In the genomic region with DNA sequence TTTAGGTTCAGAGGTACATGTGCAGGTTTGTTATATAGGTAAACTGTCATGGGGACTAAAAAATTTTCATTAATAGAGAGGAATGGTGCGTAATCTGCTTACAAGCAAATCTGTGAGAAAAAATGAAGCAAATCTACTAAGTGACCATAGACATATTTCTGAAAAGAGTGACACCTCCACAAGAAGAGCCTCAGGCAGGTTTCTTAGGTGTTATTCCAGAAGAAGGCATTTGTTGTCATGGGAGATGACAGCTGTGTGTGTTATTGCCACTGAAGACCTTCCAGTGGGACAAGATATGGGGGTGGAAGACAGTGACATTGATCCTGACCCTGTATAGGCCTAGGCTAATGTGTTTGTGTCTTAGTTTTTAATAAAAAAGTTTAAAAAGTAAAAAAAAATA, we compare ENCODE assay signal across 28 cellular contexts.
"Had no signal": no experiment of that assay in that cellular context is flagged by ENCODE, and none has a peak within 500 bp of the region (broad histone marks: within the 10 kb centered on the region; RNA-seq: fewer than 3 reads in every experiment).

No MANE protein-coding gene starts in this region.

- H3K9me3 Mint-ChIP-seq: natural killer cell had no signal

- H3K9ac ChIP-seq: neural progenitor cell, parathyroid adenoma had no signal

- H3K27me3 Mint-ChIP-seq: progenitor cell of endocrine pancreas had no signal

- H3K27me3 ChIP-seq: ovary, right lobe of liver, sigmoid colon, stomach, thyroid gland, tibial nerve, upper lobe of right lung, uterus had no signal

- H3K4me2 ChIP-seq: neural progenitor cell had no signal

- H3K27ac ChIP-seq: neural progenitor cell, ovary, parathyroid adenoma, psoas muscle, right lobe of liver, sigmoid colon, stomach, thoracic aorta, thyroid gland, tibial nerve, upper lobe of right lung, uterus had no signal

- H3K36me3 ChIP-seq: neural progenitor cell, ovary, right lobe of liver, sigmoid colon, stomach, thoracic aorta, thyroid gland, tibial nerve, upper lobe of right lung, uterus had no signal

- H3K4me1 ChIP-seq: parathyroid adenoma, psoas muscle, right lobe of liver, sigmoid colon, stomach, thyroid gland, upper lobe of right lung, uterus had no signal

- H3K79me2 ChIP-seq: parathyroid adenoma had no signal

- ATAC-seq: natural killer cell; psoas muscle; right cardiac atrium; right lobe of liver; stimulated activated effector memory CD8-positive, alpha-beta T cell treated with anti-CD3 and anti-CD28 coated beads, Interleukin-12 subunit alpha, Interleukin-12 subunit beta, amount 100 ng/mL, for 72 hours; stimulated activated naive B cell treated with anti-CD40 and anti-IgM and Interleukin-4, amounts not matched to agents 10 μg/mL and 1 μg/mL and 100 μg/mL, for 72 hours had no signal

- H3K4me3 Mint-ChIP-seq: natural killer cell; nephron; neural progenitor cell; stimulated activated effector memory CD8-positive, alpha-beta T cell treated with anti-CD3 and anti-CD28 coated beads, Interleukin-12 subunit alpha, Interleukin-12 subunit beta, amount 100 ng/mL, for 72 hours; stimulated activated naive B cell treated with anti-CD40 and anti-IgM and Interleukin-4, amounts not matched to agents 10 μg/mL and 1 μg/mL and 100 μg/mL, for 72 hours; stimulated activated naive CD8-positive, alpha-beta T cell treated with anti-CD3 and anti-CD28 coated beads, Interleukin-15, Interleukin-2, amounts not matched to agents 100 ng/mL and 50 ng/mL, for 24 hours; type B pancreatic cell had no signal

- H3K4me3 ChIP-seq: neural progenitor cell, ovary, psoas muscle, right lobe of liver, sigmoid colon, stomach, thoracic aorta, thyroid gland, tibial nerve, upper lobe of right lung, uterus had no signal

- DNase-seq: natural killer cell; occipital lobe; ovary; posterior cingulate gyrus; psoas muscle; right cardiac atrium; right lobe of liver; sigmoid colon; small intestine; stimulated activated CD4-positive, alpha-beta T cell treated with anti-CD3 and anti-CD28 coated beads, Interleukin-15, amount 100 ng/mL, for 24 hours; stimulated activated CD4-positive, alpha-beta T cell treated with anti-CD3 and anti-CD28 coated beads, Interleukin-2, amount 100 ng/mL, for 24 hours; stimulated activated CD4-positive, alpha-beta T cell treated with anti-CD3 and anti-CD28 coated beads, Interleukin-2, amount 100 ng/mL, for 48 hours; stimulated activated CD4-positive, alpha-beta T cell treated with anti-CD3 and anti-CD28 coated beads, Interleukin-4, amount 100 ng/mL, for 24 hours; stimulated activated naive B cell treated with anti-CD40 and anti-IgM and Interleukin-4, amounts not matched to agents 10 μg/mL and 1 μg/mL and 100 μg/mL, for 72 hours; stimulated activated naive CD4-positive, alpha-beta T cell treated with Interleukin-2 at 50 U/mL for 16 hours; stomach; thyroid gland; upper lobe of right lung; uterus had no signal

- H3K4me1 Mint-ChIP-seq: natural killer cell; stimulated activated effector memory CD8-positive, alpha-beta T cell treated with anti-CD3 and anti-CD28 coated beads, Interleukin-12 subunit alpha, Interleukin-12 subunit beta, amount 100 ng/mL, for 72 hours; stimulated activated naive B cell treated with anti-CD40 and anti-IgM and Interleukin-4, amounts not matched to agents 10 μg/mL and 1 μg/mL and 100 μg/mL, for 72 hours had no signal

- H3K27ac Mint-ChIP-seq: natural killer cell; nephron; neural progenitor cell; progenitor cell of endocrine pancreas; stimulated activated effector memory CD8-positive, alpha-beta T cell treated with anti-CD3 and anti-CD28 coated beads, Interleukin-12 subunit alpha, Interleukin-12 subunit beta, amount 100 ng/mL, for 72 hours; stimulated activated naive B cell treated with anti-CD40 and anti-IgM and Interleukin-4, amounts not matched to agents 10 μg/mL and 1 μg/mL and 100 μg/mL, for 72 hours; stimulated activated naive CD8-positive, alpha-beta T cell treated with anti-CD3 and anti-CD28 coated beads, Interleukin-15, Interleukin-2, amounts not matched to agents 100 ng/mL and 50 ng/mL, for 24 hours had no signal

- H3K9me3 ChIP-seq: ovary, psoas muscle, right lobe of liver, sigmoid colon, stomach, thoracic aorta, thyroid gland, upper lobe of right lung, uterus had no signal

- H2AFZ ChIP-seq: neural progenitor cell, parathyroid adenoma had no signal

- H3K36me3 Mint-ChIP-seq: natural killer cell; stimulated activated effector memory CD8-positive, alpha-beta T cell treated with anti-CD3 and anti-CD28 coated beads, Interleukin-12 subunit alpha, Interleukin-12 subunit beta, amount 100 ng/mL, for 72 hours; stimulated activated naive B cell treated with anti-CD40 and anti-IgM and Interleukin-4, amounts not matched to agents 10 μg/mL and 1 μg/mL and 100 μg/mL, for 72 hours had no signal
